ENCODE assay signal across 18 cellular contexts in genomic region chr12:54472494-54473262, GRCh38. TPM values are rescaled to one million over a fixed set of nuclear protein-coding genes. Genes with fewer than 3 reads are reported as not detected.
DNase-seq lines count a peak whose midpoint lies in the region; ATAC-seq, FAIRE-seq and TF ChIP-seq lines count a peak whose summit lies in the region.
"Had no signal": no experiment of that assay in that cellular context is flagged by ENCODE, and none has a peak within 500 bp of the region (broad histone marks: within the 10 kb centered on the region; RNA-seq: fewer than 3 reads in every experiment).

No MANE protein-coding gene starts in this region.

- no peak for ATAC-seq in stimulated activated naive CD8-positive, alpha-beta T cell treated with anti-CD3 and anti-CD28 coated beads, Interleukin-15, Interleukin-2, amounts not matched to agents 100 U/mL and 50 U/mL, for 24 hours
- ATAC-seq in GM12878 (no peak), HG02852 (IDR thresholded peaks at IDR 0.05; ENCODE audit: unreplicated experiment) (no peak)
- ATAC-seq: left ventricle myocardium superior had no signal

- in situ Hi-C loops in GM12878 (cut with MboI): no loop called here

- H3K27ac ChIP-seq in OCI-LY7 (ENCODE audit: low read depth, low read length, poor library complexity, severe bottlenecking): peak overlapping the region; percentile 36
- no peak overlapping the region for H3K27ac ChIP-seq in GM12878 (ENCODE audit: control insufficient read depth, insufficient read depth)
- no peak overlapping the region for H3K27ac ChIP-seq in coronary artery
- H3K27ac ChIP-seq: colonic mucosa, tibial artery had no signal

- no peak for TF ChIP-seq RAD21 in GM12878 (IDR thresholded peaks at IDR 0.05; ENCODE audit: insufficient read depth, low read depth, low read length)

- H3K4me1 Mint-ChIP-seq in stimulated activated naive CD8-positive, alpha-beta T cell treated with anti-CD3 and anti-CD28 coated beads, Interleukin-15, Interleukin-2, amounts not matched to agents 100 ng/mL and 50 ng/mL, for 24 hours (ENCODE audit: low read depth): no peaks in the 10 kb centered on the region

- POLR2A ChIA-PET in OCI-LY7 (lab: Charles Lee) (interaction anchor here (0.6 to 4.5 kb wide), 7 partner anchors 9 to 272 kb away, joined by 3 to 25 read pairs (median 3); partner anchors contain the start of gene NCKAP1L), GM12878 (lab: Charles Lee) (interaction anchor here (0.9 to 1.0 kb wide), 2 partner anchors 11 to 31 kb away, joined by 3 to 5 read pairs; no protein-coding TSS in a partner anchor)

- H3K27me3 ChIP-seq in GM12878 (replicated peaks in 1 of 2; ENCODE audit: control insufficient read depth in 2 of 2, insufficient read depth in 2 of 2, low read length in 1 of 2): no peaks in the 10 kb centered on the region; a peak in 1 of 4 replicates
- H3K27me3 ChIP-seq: colonic mucosa, tibial artery had no signal

- peak overlapping the region; percentile 47; the same call in 1 of the 2 replicates for H3K9ac ChIP-seq in GM12878 (ENCODE audit: control insufficient read depth, insufficient read depth, low read length)

- CTCF ChIA-PET in OCI-LY7 (lab: Charles Lee; ENCODE audit: unreplicated experiment) (interaction anchor here (0.9 kb wide), 1 partner anchor 22 kb away, joined by 3 read pairs; no protein-coding TSS in a partner anchor), GM12878 (lab: Yijun Ruan, JAX) (interaction anchor here (1.1 to 1.7 kb wide), 4 partner anchors 9 to 73 kb away, joined by 3 to 5 read pairs (median 4); no protein-coding TSS in a partner anchor)

- H3K4me3 ChIP-seq in OCI-LY7 (ENCODE audit: low read depth, low read length, poor library complexity, severe bottlenecking) (peak overlapping the region; percentile 74), GM12878 (peak overlapping the region; percentile 34), coronary artery (no peak overlapping the region)
- H3K4me3 ChIP-seq: colonic mucosa, tibial artery had no signal

- TSS peak; percentile 92 for BruUV-seq in OCI-LY7 (replicated peaks; lab: Mats Ljungman, UMichigan)
- no TSS peak for BruUV-seq in GM12878 (replicated peaks; lab: Mats Ljungman, UMichigan)

- RAD21 ChIA-PET in GM12878 (lab: Charles Lee; ENCODE audit: unreplicated experiment): no interaction called here

- H3K9me3 ChIP-seq in OCI-LY7 (ENCODE audit: low read length) (no peaks in the 10 kb centered on the region), GM12878 (replicated peaks; ENCODE audit: control insufficient read depth, insufficient read depth, low read length) (no peaks in the 10 kb centered on the region)
- H3K9me3 ChIP-seq: colonic mucosa, tibial artery had no signal

- H2AFZ ChIP-seq in OCI-LY7 (ENCODE audit: low read length) (peak overlapping the region; percentile 43; the same call in 1 of the 2 replicates), GM12878 (ENCODE audit: control insufficient read depth, low read depth, low read length) (no peak overlapping the region)

- SMC1A ChIA-PET in GM12878 (lab: Charles Lee; ENCODE audit: uncharacterized antibody, unreplicated experiment): interaction anchor here (1.1 kb wide), 1 partner anchor 10 kb away, joined by 4 read pairs; no protein-coding TSS in a partner anchor

- H4K20me1 ChIP-seq in OCI-LY7 (ENCODE audit: insufficient read depth, low read length) (0 out of 2 replicates have a peak, but pooled peaks cover 6% of the 10 kb centered on the region), GM12878 (ENCODE audit: control insufficient read depth, insufficient read depth) (no peaks in the 10 kb centered on the region)

- H3K4me3 Mint-ChIP-seq in stimulated activated naive CD8-positive, alpha-beta T cell treated with anti-CD3 and anti-CD28 coated beads, Interleukin-15, Interleukin-2, amounts not matched to agents 100 ng/mL and 50 ng/mL, for 24 hours: peak overlapping the region; percentile 37

- H3K9me3 Mint-ChIP-seq in stimulated activated naive CD8-positive, alpha-beta T cell treated with anti-CD3 and anti-CD28 coated beads, Interleukin-15, Interleukin-2, amounts not matched to agents 100 ng/mL and 50 ng/mL, for 24 hours: no peaks in the 10 kb centered on the region

- H3K36me3 ChIP-seq in OCI-LY7 (ENCODE audit: insufficient read depth, low read length) (peaks cover 27% of the 10 kb centered on the region), GM12878 (ENCODE audit: control insufficient read depth in 2 of 2, insufficient read depth in 2 of 2, low read length in 1 of 2) (no peaks in the 10 kb centered on the region)
- H3K36me3 ChIP-seq: colonic mucosa had no signal

- H3K79me2 ChIP-seq in OCI-LY7 (ENCODE audit: insufficient read depth, low read depth, low read length) (peaks cover 17% of the 10 kb centered on the region), GM12878 (ENCODE audit: control insufficient read depth, insufficient read depth, low read length) (peaks cover 8% of the 10 kb centered on the region)

- no peak for TF ChIP-seq EP300 in GM12878 (IDR thresholded peaks at IDR 0.05; ENCODE audit: borderline replicate concordance in 1 of 2, control insufficient read depth in 1 of 2, low read depth in 2 of 2, low read length in 2 of 2)

- H3K27me3 Mint-ChIP-seq in stimulated activated naive CD8-positive, alpha-beta T cell treated with anti-CD3 and anti-CD28 coated beads, Interleukin-15, Interleukin-2, amounts not matched to agents 100 ng/mL and 50 ng/mL, for 24 hours: peaks cover 3% of the 10 kb centered on the region

- H3K9me2 ChIP-seq in OCI-LY7 (ENCODE audit: insufficient read depth, low read length): no peaks in the 10 kb centered on the region

- intact Hi-C loops in OCI-LY7 (cut with micrococcal nuclease; ENCODE audit: unreplicated experiment): no loop called here
- intact Hi-C loops in GM12878 (cut with micrococcal nuclease; ENCODE audit: unreplicated experiment): no loop called here

- H3K36me3 Mint-ChIP-seq in stimulated activated naive CD8-positive, alpha-beta T cell treated with anti-CD3 and anti-CD28 coated beads, Interleukin-15, Interleukin-2, amounts not matched to agents 100 ng/mL and 50 ng/mL, for 24 hours (ENCODE audit: low read depth): no peaks in the 10 kb centered on the region

- TF ChIP-seq CTCF in OCI-LY7 (conservative IDR thresholded peaks at IDR 0.05; ENCODE audit: low read length) (no peak), GM12878 (IDR thresholded peaks at IDR 0.05 in 2 of 3, conservative IDR thresholded peaks at IDR 0.05 in 1 of 3; ENCODE audit: control insufficient read depth in 2 of 3, extremely low read depth in 1 of 3, insufficient read depth in 1 of 3, low read depth in 3 of 3, low read length in 3 of 3) (no peak), coronary artery (IDR thresholded peaks at IDR 0.05) (no peak)

- TF ChIP-seq POLR2A in GM12878 (IDR thresholded peaks at IDR 0.05; ENCODE audit: low read depth, low read length): no peak

- H3K4me1 ChIP-seq in OCI-LY7 (ENCODE audit: insufficient read depth, low read length, poor library complexity, severe bottlenecking) (peaks cover 31% of the 10 kb centered on the region), GM12878 (ENCODE audit: control insufficient read depth, insufficient read depth, low read length) (no peaks in the 10 kb centered on the region; the same call in 1 of the 2 replicates)
- H3K4me1 ChIP-seq: colonic mucosa had no signal

- H3K27ac Mint-ChIP-seq in stimulated activated naive CD8-positive, alpha-beta T cell treated with anti-CD3 and anti-CD28 coated beads, Interleukin-15, Interleukin-2, amounts not matched to agents 100 ng/mL and 50 ng/mL, for 24 hours: no peak overlapping the region
- H3K27ac Mint-ChIP-seq: progenitor cell of endocrine pancreas had no signal

- H3K4me2 ChIP-seq in OCI-LY7 (ENCODE audit: low read length): peak overlapping the region; percentile 69
- H3K4me2 ChIP-seq in GM12878 (ENCODE audit: control insufficient read depth, insufficient read depth): peak overlapping the region; percentile 42; the same call in 1 of the 2 replicates

- no peak for FAIRE-seq in GM12878 (lab: Jason Lieb, UNC)
- FAIRE-seq: frontal cortex, RCC 7860, small intestine had no signal

- DNase-seq in stimulated activated naive CD8-positive, alpha-beta T cell treated with anti-CD3 and anti-CD28 coated beads, Interleukin-15, Interleukin-2, amounts not matched to agents 100 U/mL and 50 U/mL, for 24 hours: no peak
- no peak for DNase-seq in OCI-LY7 (ENCODE audit: low spot score)
- no peak for DNase-seq in GM12878 (ENCODE audit: low read depth, low spot score)
- no peak for DNase-seq in germinal center (ENCODE audit: low spot score)
- DNase-seq in GM19238 (ENCODE audit: insufficient read length, low spot score): no peak
- DNase-seq in coronary artery (ENCODE audit: low spot score): no peak
- DNase-seq: AML-193, colonic mucosa, left ventricle myocardium superior, MV-4-11, small intestine, tibial artery had no signal

- WGBS in GM12878 (ENCODE audit: insufficient coverage, insufficient replicate concordance, low lambda C conversion rate, missing lambda C conversion rate): 41% methylated on average over 15 of the region's 15 CpGs

RNA-seq across cellular contexts. Expression of gene GTSF1, which starts 0.7 kb away (rescaled TPM):
- 74.8 and 76.6 TPM in 2 replicates for total RNA-seq in OCI-LY7 (2014; rRNA removed; shearing (Covaris generic))
- total RNA-seq in OCI-LY7 (2022) (93.0 and 103 TPM in 2 replicates), GM12878 (2014; rRNA removed) (82.4 and 95.4 TPM in 2 replicates), GM12878 (2014; rRNA removed; fragmentation: Illumina TruSeq; extraction: Trizol) (100 and 102 TPM in 2 replicates), GM12878 (2021) (65.9 and 67.9 TPM in 2 replicates)
- total RNA-seq in GM12878 (2013; cell fraction: nucleolus; rRNA removed): not detected in 2 replicates
- polyA plus RNA-seq in GM12878 (2011; ENCODE audit: low read depth): 102 TPM
- polyA plus RNA-seq in GM12878 (2011; rRNA removed) (1.5 and 1.6 TPM in 2 replicates), GM12878 (2014; fragmentation: Illumina TruSeq; extraction: Trizol) (146 and 192 TPM in 2 replicates), GM12878 (2014; fragmentation: Nextera tagmentation; extraction: Ambion mirVana) (100 to 1,000 TPM; 257 to 374 TPM), GM12878 (2014; rRNA removed) (114 and 139 TPM in 2 replicates), GM12878 (2016; fragmentation: Nextera tagmentation; extraction: Ambion mirVana) (100 to 1,000 TPM; 178 to 186 TPM)
- 0.90 and 2.6 TPM in 2 replicates for polyA plus RNA-seq in GM12878 (2011; cell fraction: cytosol; rRNA removed)
- 0.50 and 0.72 TPM in 2 replicates for polyA plus RNA-seq in GM12878 (2011; cell fraction: nucleus; rRNA removed)
- polyA plus RNA-seq in GM12878 (2012): 59.4 and 62.6 TPM in 2 replicates
- 0.36 and 0.51 TPM in 2 replicates for polyA minus RNA-seq in GM12878 (2011; rRNA and poly(A)+ RNA removed)
- not detected in 2 replicates for polyA minus RNA-seq in GM12878 (2011; cell fraction: cytosol; rRNA and poly(A)+ RNA removed)
- polyA minus RNA-seq in GM12878 (2011; cell fraction: nucleus; rRNA and poly(A)+ RNA removed): 1.5 TPM in 1 of 2 replicates, not detected in the other
- total RNA-seq: frontal cortex, left ventricle myocardium superior, myocyte, progenitor cell of endocrine pancreas had no signal

RNA-seq across cellular contexts. Expression of gene NCKAP1L, which starts 24.9 kb away (rescaled TPM):
- 60.2 and 68.1 TPM in 2 replicates for total RNA-seq in OCI-LY7 (2014; rRNA removed; shearing (Covaris generic))
- total RNA-seq in OCI-LY7 (2022): 112 and 136 TPM in 2 replicates
- total RNA-seq in GM12878 (2013; cell fraction: nucleolus; rRNA removed): 538 and 552 TPM in 2 replicates
- total RNA-seq in GM12878 (2014; rRNA removed): 152 and 168 TPM in 2 replicates
- total RNA-seq in GM12878 (2014; rRNA removed; fragmentation: Illumina TruSeq; extraction: Trizol): 131 and 136 TPM in 2 replicates
- total RNA-seq in GM12878 (2021): 131 and 133 TPM in 2 replicates
- polyA plus RNA-seq in GM12878 (2011; ENCODE audit: low read depth): 80.6 TPM
- 206 and 215 TPM in 2 replicates for polyA plus RNA-seq in GM12878 (2011; rRNA removed)
- 179 and 182 TPM in 2 replicates for polyA plus RNA-seq in GM12878 (2011; cell fraction: cytosol; rRNA removed)
- 197 and 210 TPM in 2 replicates for polyA plus RNA-seq in GM12878 (2011; cell fraction: nucleus; rRNA removed)
- 110 and 117 TPM in 2 replicates for polyA plus RNA-seq in GM12878 (2012)
- polyA plus RNA-seq in GM12878 (2014; fragmentation: Illumina TruSeq; extraction: Trizol): 123 and 147 TPM in 2 replicates
- polyA plus RNA-seq in GM12878 (2014; fragmentation: Nextera tagmentation; extraction: Ambion mirVana): 10 to 100 TPM; 16.9 to 41.0 TPM
- polyA plus RNA-seq in GM12878 (2014; rRNA removed): 96.8 and 101 TPM in 2 replicates
- polyA plus RNA-seq in GM12878 (2016; fragmentation: Nextera tagmentation; extraction: Ambion mirVana): 10 to 100 TPM; 84.7 to 87.9 TPM
- 397 and 407 TPM in 2 replicates for polyA minus RNA-seq in GM12878 (2011; rRNA and poly(A)+ RNA removed)
- 60.1 and 82.5 TPM in 2 replicates for polyA minus RNA-seq in GM12878 (2011; cell fraction: cytosol; rRNA and poly(A)+ RNA removed)
- 133 and 150 TPM in 2 replicates for polyA minus RNA-seq in GM12878 (2011; cell fraction: nucleus; rRNA and poly(A)+ RNA removed)
- total RNA-seq: myocyte, progenitor cell of endocrine pancreas had no signal

RNA-seq across cellular contexts. Expression of gene ITGA5, which starts 53.6 kb away (rescaled TPM):
- total RNA-seq in OCI-LY7 (2014; rRNA removed; shearing (Covaris generic)): 0.06 and 1.0 TPM in 2 replicates
- total RNA-seq in OCI-LY7 (2022) (0.34 and 0.76 TPM in 2 replicates), GM12878 (2014; rRNA removed) (0.73 and 0.98 TPM in 2 replicates), GM12878 (2014; rRNA removed; fragmentation: Illumina TruSeq; extraction: Trizol) (0.41 and 0.58 TPM in 2 replicates), GM12878 (2021) (1.2 and 1.5 TPM in 2 replicates)
- 7.6 and 13.2 TPM in 2 replicates for total RNA-seq in GM12878 (2013; cell fraction: nucleolus; rRNA removed)
- 1.2 TPM for polyA plus RNA-seq in GM12878 (2011; ENCODE audit: low read depth)
- polyA plus RNA-seq in GM12878 (2011; rRNA removed) (13.9 and 22.5 TPM in 2 replicates), GM12878 (2014; fragmentation: Illumina TruSeq; extraction: Trizol) (0.90 and 1.3 TPM in 2 replicates), GM12878 (2014; fragmentation: Nextera tagmentation; extraction: Ambion mirVana) (under 1 TPM; 0.15 to 0.31 TPM), GM12878 (2014; rRNA removed) (0.49 and 0.64 TPM in 2 replicates), GM12878 (2016; fragmentation: Nextera tagmentation; extraction: Ambion mirVana) (under 1 TPM; 0.23 to 0.35 TPM)
- polyA plus RNA-seq in GM12878 (2011; cell fraction: cytosol; rRNA removed): 18.0 and 19.9 TPM in 2 replicates
- polyA plus RNA-seq in GM12878 (2011; cell fraction: nucleus; rRNA removed): 79.1 and 138 TPM in 2 replicates
- polyA plus RNA-seq in GM12878 (2012): 1.0 and 2.1 TPM in 2 replicates
- 35.0 and 45.0 TPM in 2 replicates for polyA minus RNA-seq in GM12878 (2011; rRNA and poly(A)+ RNA removed)
- 12.2 TPM in 2 replicates for polyA minus RNA-seq in GM12878 (2011; cell fraction: cytosol; rRNA and poly(A)+ RNA removed)
- polyA minus RNA-seq in GM12878 (2011; cell fraction: nucleus; rRNA and poly(A)+ RNA removed): 51.4 and 65.2 TPM in 2 replicates
